ENCODE assay signal across 21 cellular contexts in genomic region chr3:122024800-122025199, GRCh38. TPM values are rescaled to one million over a fixed set of nuclear protein-coding genes. Genes with fewer than 3 reads are reported as not detected.
DNase-seq lines count a peak whose midpoint lies in the region; ATAC-seq, FAIRE-seq and TF ChIP-seq lines count a peak whose summit lies in the region.
"Had no signal": no experiment of that assay in that cellular context is flagged by ENCODE, and none has a peak within 500 bp of the region (broad histone marks: within the 10 kb centered on the region; RNA-seq: fewer than 3 reads in every experiment).

No MANE protein-coding gene starts in this region.

- H3K4me1 Mint-ChIP-seq in stimulated activated naive B cell treated with anti-CD40 and anti-IgM and Interleukin-4, amounts not matched to agents 10 μg/mL and 1 μg/mL and 100 μg/mL, for 72 hours = peaks cover 21 to 31% of the 10 kb centered on the region in 2 donors

- H3K9me1 ChIP-seq in keratinocyte (ENCODE audit: control insufficient read depth, extremely low read depth, insufficient read depth, low read length) = no peaks in the 10 kb centered on the region

- POLR2A ChIA-PET in OCI-LY7 (lab: Charles Lee) = interaction anchor here (0.5 to 7.4 kb wide), 25 partner anchors 8 to 216 kb away, joined by 3 to 50 read pairs (median 6); partner anchors contain the start of gene CD86

- BruUV-seq in OCI-LY7 (replicated peaks; lab: Mats Ljungman, UMichigan) = no TSS peak

- no peaks in the 10 kb centered on the region for H3K9me2 ChIP-seq in OCI-LY7 (ENCODE audit: insufficient read depth, low read length)

- H3K4me3 ChIP-seq in BLaER1 = no peak overlapping the region
- H3K4me3 ChIP-seq in GM12865 (ENCODE audit: low read depth, low read length) = peak overlapping the region; percentile 31
- peak overlapping the region; percentile 51 for H3K4me3 ChIP-seq in OCI-LY7 (ENCODE audit: low read depth, low read length, poor library complexity, severe bottlenecking)
- H3K4me3 ChIP-seq in keratinocyte (ENCODE audit: control insufficient read depth in 2 of 3, extremely low read depth in 1 of 3, insufficient read depth in 2 of 3, low read depth in 1 of 3, low read length in 3 of 3) = no peak overlapping the region
- H3K4me3 ChIP-seq: Peyer's patch had no signal

- H3K4me1 ChIP-seq in BLaER1 (peaks cover 15% of the 10 kb centered on the region), OCI-LY7 (ENCODE audit: insufficient read depth, low read length, poor library complexity, severe bottlenecking) (peaks cover 67% of the 10 kb centered on the region), keratinocyte (ENCODE audit: control insufficient read depth, extremely low read depth, insufficient read depth, low read length) (peaks cover 5% of the 10 kb centered on the region)

- no peak overlapping the region for H3K27ac Mint-ChIP-seq in stimulated activated naive B cell treated with anti-CD40 and anti-IgM and Interleukin-4, amounts not matched to agents 10 μg/mL and 1 μg/mL and 100 μg/mL, for 72 hours
- H3K27ac Mint-ChIP-seq: CD8-positive, alpha-beta T cell; H9 had no signal

- no peaks in the 10 kb centered on the region for H3K36me3 ChIP-seq in BLaER1
- no peaks in the 10 kb centered on the region; the same call in 1 of the 2 replicates for H3K36me3 ChIP-seq in OCI-LY7 (ENCODE audit: insufficient read depth, low read length)
- no peaks in the 10 kb centered on the region for H3K36me3 ChIP-seq in keratinocyte (ENCODE audit: control insufficient read depth in 2 of 2, extremely low read depth in 1 of 2, insufficient read depth in 2 of 2, low read length in 2 of 2)
- H3K36me3 ChIP-seq: Peyer's patch had no signal

- ATAC-seq in GM19397 (IDR thresholded peaks at IDR 0.05; ENCODE audit: unreplicated experiment) = no peak
- ATAC-seq in stimulated activated naive B cell treated with anti-CD40 and anti-IgM and Interleukin-4, amounts not matched to agents 10 μg/mL and 1 μg/mL and 100 μg/mL, for 72 hours (replicated peaks) = no peak
- ATAC-seq: CD8-positive, alpha-beta T cell; HepG2; Right ventricle myocardium inferior had no signal

- TF ChIP-seq CTCF in GM12865 (IDR thresholded peaks at IDR 0.05; ENCODE audit: insufficient read depth, low read depth, low read length, missing control alignments) (no peak), OCI-LY7 (conservative IDR thresholded peaks at IDR 0.05; ENCODE audit: low read length) (no peak), keratinocyte (optimal IDR thresholded peaks at IDR 0.05 in 1 of 3, IDR thresholded peaks at IDR 0.05 in 1 of 3, conservative IDR thresholded peaks at IDR 0.05 in 1 of 3; ENCODE audit: extremely low read depth in 1 of 3, insufficient read depth in 2 of 3, low read length in 3 of 3) (no peak)

- H3K36me3 Mint-ChIP-seq in stimulated activated naive B cell treated with anti-CD40 and anti-IgM and Interleukin-4, amounts not matched to agents 10 μg/mL and 1 μg/mL and 100 μg/mL, for 72 hours = no peaks in the 10 kb centered on the region
- H3K36me3 Mint-ChIP-seq: CD8-positive, alpha-beta T cell had no signal

- H3K9me3 Mint-ChIP-seq in stimulated activated naive B cell treated with anti-CD40 and anti-IgM and Interleukin-4, amounts not matched to agents 10 μg/mL and 1 μg/mL and 100 μg/mL, for 72 hours = no peaks in the 10 kb centered on the region
- H3K9me3 Mint-ChIP-seq: CD8-positive, alpha-beta T cell; H9 had no signal

- intact Hi-C loops in OCI-LY7 (cut with micrococcal nuclease; ENCODE audit: unreplicated experiment) = no loop called here

- H3K4me2 ChIP-seq in BLaER1 (peak overlapping the region; percentile 21; the same call in 1 of the 2 replicates), OCI-LY7 (ENCODE audit: low read length) (peak overlapping the region; percentile 87), keratinocyte (ENCODE audit: control insufficient read depth, extremely low read depth, insufficient read depth, low read depth, low read length) (no peak overlapping the region)

- no peak overlapping the region for H3K4me3 Mint-ChIP-seq in stimulated activated naive B cell treated with anti-CD40 and anti-IgM and Interleukin-4, amounts not matched to agents 10 μg/mL and 1 μg/mL and 100 μg/mL, for 72 hours
- H3K4me3 Mint-ChIP-seq: CD8-positive, alpha-beta T cell; H9 had no signal

- DNase-seq in GM12865 (ENCODE audit: low read depth) (no peak), OCI-LY7 (ENCODE audit: low spot score) (no peak), keratinocyte (ENCODE audit: low read depth, low spot score) (no peak), EL (no peak), nucleus accumbens (lab: John Stamatoyannopoulos, UW) (no peak)
- no peak for DNase-seq in stimulated activated naive B cell treated with anti-CD40 and anti-IgM and Interleukin-4, amounts not matched to agents 10 μg/mL and 1 μg/mL and 100 μg/mL, for 72 hours
- DNase-seq: CD8-positive, alpha-beta T cell; DMS79; H9; NCI-H1105; NCI-H187; NCI-H748 treated with DMSO at 0.1 percent for 48 hours; Peyer's patch; T-helper 1 cell had no signal

- H3K27me3 Mint-ChIP-seq in stimulated activated naive B cell treated with anti-CD40 and anti-IgM and Interleukin-4, amounts not matched to agents 10 μg/mL and 1 μg/mL and 100 μg/mL, for 72 hours = no peaks in the 10 kb centered on the region

- H3K9me3 ChIP-seq in BLaER1 = peaks cover 17% of the 10 kb centered on the region
- H3K9me3 ChIP-seq in OCI-LY7 (ENCODE audit: low read length) = no peaks in the 10 kb centered on the region; the same call in 1 of the 2 replicates
- no peaks in the 10 kb centered on the region for H3K9me3 ChIP-seq in keratinocyte (ENCODE audit: control insufficient read depth, low read depth, low read length)
- H3K9me3 ChIP-seq: Peyer's patch had no signal

- CTCF ChIA-PET in OCI-LY7 (lab: Charles Lee; ENCODE audit: unreplicated experiment) = interaction anchor here (0.7 to 1.1 kb wide), 8 partner anchors 11 to 75 kb away, joined by 3 to 6 read pairs (median 3); no protein-coding TSS in a partner anchor

- H2AFZ ChIP-seq in OCI-LY7 (ENCODE audit: low read length) = peak overlapping the region; percentile 89; the same call in 1 of the 2 replicates
- no peak overlapping the region for H2AFZ ChIP-seq in keratinocyte (ENCODE audit: control insufficient read depth, low read length)

- H3K9ac ChIP-seq in BLaER1 (no peak overlapping the region), keratinocyte (ENCODE audit: control insufficient read depth, extremely low read depth, insufficient read depth, low read length) (no peak overlapping the region)

- peak; percentile 5 for FAIRE-seq in keratinocyte (lab: Jason Lieb, UNC)
- FAIRE-seq: D721Med, G401.6, HepG2 had no signal

- dilution Hi-C loops in keratinocyte (cut with MboI; ENCODE audit: extremely low pct_ligation_motif_present, low sequenced_read_pairs) = no loop called here

- no peak overlapping the region for H3K27ac ChIP-seq in BLaER1
- H3K27ac ChIP-seq in OCI-LY7 (ENCODE audit: low read depth, low read length, poor library complexity, severe bottlenecking) = peak overlapping the region; percentile 77
- no peak overlapping the region for H3K27ac ChIP-seq in keratinocyte (ENCODE audit: control insufficient read depth, insufficient read depth, low read length)
- H3K27ac ChIP-seq: Peyer's patch had no signal

- H4K20me1 ChIP-seq in BLaER1 (no peaks in the 10 kb centered on the region), OCI-LY7 (ENCODE audit: insufficient read depth, low read length) (no peaks in the 10 kb centered on the region), keratinocyte (ENCODE audit: control insufficient read depth, extremely low read depth, insufficient read depth, low read length) (no peaks in the 10 kb centered on the region)

- H3K27me3 ChIP-seq in BLaER1 (peaks cover 7% of the 10 kb centered on the region; the same call in 1 of the 2 replicates), keratinocyte (ENCODE audit: control insufficient read depth, extremely low read depth, insufficient read depth, low read length) (no peaks in the 10 kb centered on the region)
- H3K27me3 ChIP-seq: Peyer's patch had no signal

- H3K79me2 ChIP-seq in OCI-LY7 (ENCODE audit: insufficient read depth, low read depth, low read length) (peaks cover 7% of the 10 kb centered on the region; the same call in 1 of the 2 replicates), keratinocyte (ENCODE audit: control insufficient read depth, insufficient read depth, low read length) (no peaks in the 10 kb centered on the region)

RNA-seq across cellular contexts. Expression of gene ILDR1, which starts 2.8 kb away (rescaled TPM):
- total RNA-seq in OCI-LY7 (2014; rRNA removed; shearing (Covaris generic)) = 1.1 and 2.4 TPM in 2 replicates
- 2.5 and 2.6 TPM in 2 replicates for total RNA-seq in OCI-LY7 (2022)
- 0.06 to 0.28 TPM (median 0.09 TPM) in 3 replicates for polyA plus RNA-seq in keratinocyte
- 0.55 TPM for polyA plus RNA-seq in keratinocyte (2011; ENCODE audit: low read depth)
- polyA plus RNA-seq in keratinocyte (2011; cell fraction: cytosol; rRNA removed) = 0.14 and 0.27 TPM in 2 replicates
- 0.28 and 0.32 TPM in 2 replicates for polyA plus RNA-seq in keratinocyte (2011; cell fraction: nucleus; rRNA removed)
- 0.19 and 0.68 TPM in 2 replicates for polyA plus RNA-seq in keratinocyte (2012; ENCODE audit: low replicate concordance)
- 0.10 to 0.33 TPM in 2 of 3 replicates, not detected in the other for polyA minus RNA-seq in keratinocyte
- polyA minus RNA-seq in keratinocyte (2011; cell fraction: cytosol; rRNA and poly(A)+ RNA removed) = not detected
- polyA minus RNA-seq in keratinocyte (2011; cell fraction: nucleus; rRNA and poly(A)+ RNA removed) = 0.39 and 1.1 TPM in 2 replicates
- total RNA-seq: CD8-positive, alpha-beta T cell; HepG2 had no signal
- polyA plus RNA-seq: HepG2 had no signal

RNA-seq across cellular contexts. Expression of gene CD86, which starts 30.4 kb away (rescaled TPM):
- total RNA-seq in OCI-LY7 (2014; rRNA removed; shearing (Covaris generic)) = 10.8 and 13.5 TPM in 2 replicates
- 18.9 and 22.2 TPM in 2 replicates for total RNA-seq in OCI-LY7 (2022)
- polyA plus RNA-seq in keratinocyte = 2.9 to 6.9 TPM (median 6.1 TPM) in 3 replicates
- 2.3 TPM for polyA plus RNA-seq in keratinocyte (2011; ENCODE audit: low read depth)
- 4.6 and 9.2 TPM in 2 replicates for polyA plus RNA-seq in keratinocyte (2011; cell fraction: cytosol; rRNA removed)
- polyA plus RNA-seq in keratinocyte (2011; cell fraction: nucleus; rRNA removed) = 3.3 and 4.1 TPM in 2 replicates
- polyA plus RNA-seq in keratinocyte (2012; ENCODE audit: low replicate concordance) = 3.3 and 4.1 TPM in 2 replicates
- polyA minus RNA-seq in keratinocyte = 1.8 to 5.1 TPM (median 2.9 TPM) in 3 replicates
- polyA minus RNA-seq in keratinocyte (2011; cell fraction: cytosol; rRNA and poly(A)+ RNA removed) = 4.2 TPM
- polyA minus RNA-seq in keratinocyte (2011; cell fraction: nucleus; rRNA and poly(A)+ RNA removed) = 1.5 and 5.3 TPM in 2 replicates
- total RNA-seq: CD8-positive, alpha-beta T cell; H9; HepG2; NCI-H460 had no signal
- polyA plus RNA-seq: HepG2 had no signal

Comparison
In these comparisons a context has a peak if more than half of its experiments do, and no peak if none do; other contexts are left out.
1. H3K4me3 ChIP-seq: peak in GM12865 (single experiment) and OCI-LY7 (single experiment); none in BLaER1 (single experiment) and keratinocyte (0 of 3).